14 cellular contexts compared by ENCODE assay signal in genomic region chr21:41648591-41649031, GRCh38.
A peak's percentile ranks its signal among the peaks of the same experiment; 100 is the strongest.
DNase-seq lines count a peak whose midpoint lies in the region; ATAC-seq and TF ChIP-seq lines count a peak whose summit lies in the region.
"Had no signal": no experiment of that assay in that cellular context is flagged by ENCODE, and none has a peak within 500 bp of the region (broad histone marks: within the 10 kb centered on the region; RNA-seq: fewer than 3 reads in every experiment).

No MANE protein-coding gene starts in this region.

- TF ChIP-seq CTCF in AG04450 (IDR thresholded peaks at IDR 0.05; ENCODE audit: low read depth, low read length) (no peak), body of pancreas (IDR thresholded peaks at IDR 0.05) (no peak), mucosa of descending colon (IDR thresholded peaks at IDR 0.05) (no peak)

- TF ChIP-seq POLR2A in body of pancreas (IDR thresholded peaks at IDR 0.05): no peak

- DNase-seq in AG04450 (ENCODE audit: low read depth, low spot score) (no peak), HS-27A (ENCODE audit: low read depth) (peak; percentile 42), body of pancreas (no peak), right cardiac atrium (no peak), mucosa of descending colon (no peak), NCI-H1105 treated with DMSO at 0.1 percent for 48 hours (lab: John Stamatoyannopoulos, UW) (no peak), SW 1271 (lab: John Stamatoyannopoulos, UW) (no peak)
- DNase-seq: activated CD4-positive, CD25-positive, alpha-beta regulatory T cell treated with anti-CD3 and anti-CD28 coated beads, Interleukin-2, amount 50 U/mL, for 72 hours; activated effector memory CD4-positive, alpha-beta T cell treated with anti-CD3 and anti-CD28 coated beads, Interleukin-2, amount 50 U/mL, for 16 hours; dermis blood vessel endothelial cell; MM.1S; NCI-H524 had no signal

- CTCF ChIA-PET in AG04450 (lab: Charles Lee): no interaction called here

- no peaks in the 10 kb centered on the region; the same call in 1 of the 2 replicates for H3K9me3 ChIP-seq in AG04450 (ENCODE audit: control insufficient read depth, insufficient read depth, low read length)
- no peaks in the 10 kb centered on the region for H3K9me3 ChIP-seq in body of pancreas
- no peaks in the 10 kb centered on the region for H3K9me3 ChIP-seq in right cardiac atrium (ENCODE audit: control insufficient read depth, low read length)
- no peaks in the 10 kb centered on the region for H3K9me3 ChIP-seq in mucosa of descending colon

- H3K27ac ChIP-seq in AG04450 (ENCODE audit: low read depth, low read length) (peak overlapping the region; percentile 12), body of pancreas (no peak overlapping the region), right cardiac atrium (ENCODE audit: low read length) (no peak overlapping the region)

- no peaks in the 10 kb centered on the region for H3K27me3 ChIP-seq in AG04450 (ENCODE audit: control insufficient read depth, insufficient read depth, low read length)
- no peaks in the 10 kb centered on the region for H3K27me3 ChIP-seq in body of pancreas
- no peaks in the 10 kb centered on the region for H3K27me3 ChIP-seq in right cardiac atrium (ENCODE audit: control insufficient read depth, insufficient read depth)

- peaks cover 18% of the 10 kb centered on the region for H3K4me1 ChIP-seq in body of pancreas
- H3K4me1 ChIP-seq in right cardiac atrium (ENCODE audit: control insufficient read depth, insufficient read depth, low read length): peaks cover 3% of the 10 kb centered on the region
- H3K4me1 ChIP-seq in mucosa of descending colon (ENCODE audit: low read depth): peaks cover 3% of the 10 kb centered on the region

- POLR2A ChIA-PET in AG04450 (lab: Yijun Ruan, JAX): no interaction called here

- H3K36me3 ChIP-seq in body of pancreas (replicated peaks in 1 of 2; ENCODE audit: insufficient read depth in 1 of 2, low read depth in 2 of 2) (no peaks in the 10 kb centered on the region), mucosa of descending colon (ENCODE audit: low read depth) (no peaks in the 10 kb centered on the region)

- ATAC-seq in body of pancreas (peak; percentile 27), right cardiac atrium (peak; percentile 64 to 65), mucosa of descending colon (no peak), HG02970 (IDR thresholded peaks at IDR 0.05; ENCODE audit: low FRiP score, unreplicated experiment) (no peak)
- ATAC-seq: HCT116 had no signal

- 75 to 87% methylated on average over 9 of the region's 9 CpGs for WGBS in body of pancreas, 2 donors
- 32% methylated on average over 9 of the region's 9 CpGs for WGBS in right cardiac atrium

- intact Hi-C loops in body of pancreas (cut with DNase I) (no loop called here), right cardiac atrium (cut with DNase I) (loop anchor here in 1 of 4 donors (10.0 kb wide), 1 partner anchor 116 kb away; the partner anchor contains the start of gene RIPK4), mucosa of descending colon (cut with DNase I, micrococcal nuclease) (no loop called here)

- H3K4me3 ChIP-seq in AG04450 (ENCODE audit: low read depth, low read length): no peak overlapping the region
- no peak overlapping the region for H3K4me3 ChIP-seq in body of pancreas
- H3K4me3 ChIP-seq in right cardiac atrium (ENCODE audit: low read length): no peak overlapping the region
- H3K4me3 ChIP-seq in mucosa of descending colon: no peak overlapping the region

Comparison
In these comparisons a context has a peak if more than half of its experiments do, and no peak if none do; other contexts are left out.
1. ATAC-seq: peak in body of pancreas (single experiment) and right cardiac atrium (2 of 2); none in mucosa of descending colon (single experiment) and HG02970 (single experiment).